In genomic region chr2:88880441-88880953, GRCh38 we compare ENCODE assay signal across 8 cellular contexts.
DNase-seq lines count a peak whose midpoint lies in the region; ATAC-seq, FAIRE-seq and TF ChIP-seq lines count a peak whose summit lies in the region.

No MANE protein-coding gene starts in this region.

- peak; percentile 43 for FAIRE-seq in A204.1 (lab: Jason Lieb, UNC)

- TF ChIP-seq POLR2A in breast epithelium (IDR thresholded peaks at IDR 0.05): no peak

- H4K20me1 ChIP-seq in OCI-LY7 (ENCODE audit: insufficient read depth, low read length): no peaks in the 10 kb centered on the region

- peak overlapping the region; percentile 97 for H3K4me2 ChIP-seq in OCI-LY7 (ENCODE audit: low read length)

- no peak overlapping the region for H3K4me3 Mint-ChIP-seq in stimulated activated naive CD8-positive, alpha-beta T cell treated with anti-CD3 and anti-CD28 coated beads, Interleukin-15, amount 100 ng/mL, for 72 hours

- no peak overlapping the region for H3K27ac Mint-ChIP-seq in stimulated activated naive CD8-positive, alpha-beta T cell treated with anti-CD3 and anti-CD28 coated beads, Interleukin-15, amount 100 ng/mL, for 72 hours

- H3K36me3 ChIP-seq in ES-I3 (ENCODE audit: insufficient read depth, low read length): no peaks in the 10 kb centered on the region
- peaks cover 10% of the 10 kb centered on the region for H3K36me3 ChIP-seq in OCI-LY7 (ENCODE audit: insufficient read depth, low read length)
- H3K36me3 ChIP-seq in breast epithelium: no peaks in the 10 kb centered on the region

- H3K4me3 ChIP-seq in OCI-LY7 (ENCODE audit: low read depth, low read length, poor library complexity, severe bottlenecking): peak overlapping the region; percentile 60
- peak overlapping the region in 1 of 3 donors; percentile 21 for H3K4me3 ChIP-seq in breast epithelium

- H3K27ac ChIP-seq in OCI-LY7 (ENCODE audit: low read depth, low read length, poor library complexity, severe bottlenecking) (peak overlapping the region; percentile 100), breast epithelium (no peak overlapping the region)

- H3K27me3 Mint-ChIP-seq in stimulated activated naive CD8-positive, alpha-beta T cell treated with anti-CD3 and anti-CD28 coated beads, Interleukin-15, amount 100 ng/mL, for 72 hours: peaks cover 23% of the 10 kb centered on the region

- H3K79me2 ChIP-seq in OCI-LY7 (ENCODE audit: insufficient read depth, low read depth, low read length): peaks cover 37% of the 10 kb centered on the region

- H3K27me3 ChIP-seq in breast epithelium: peaks cover 0 to 9% of the 10 kb centered on the region in 2 donors

- no peaks in the 10 kb centered on the region for H3K4me1 ChIP-seq in ES-I3 (ENCODE audit: insufficient read depth, low read length)
- peaks cover 47% of the 10 kb centered on the region for H3K4me1 ChIP-seq in OCI-LY7 (ENCODE audit: insufficient read depth, low read length, poor library complexity, severe bottlenecking)
- H3K4me1 ChIP-seq in breast epithelium: no peaks in the 10 kb centered on the region

- DNase-seq in HuH-7 (ENCODE audit: low spot score): peak; percentile 35
- peak; percentile 84 for DNase-seq in OCI-LY7 (ENCODE audit: low spot score)
- DNase-seq in breast epithelium (ENCODE audit: low spot score in 2 of 2): peak in 1 of 2 donors; percentile 28
- peak; percentile 63 for DNase-seq in kidney tubule cell (ENCODE audit: low spot score)
- DNase-seq in stimulated activated naive CD8-positive, alpha-beta T cell treated with anti-CD3 and anti-CD28 coated beads, Interleukin-15, amount 100 ng/mL, for 72 hours: peak in 1 of 2 donors; percentile 31
- DNase-seq in activated CD8-positive, alpha-beta memory T cell treated with anti-CD3 and anti-CD28 coated beads, Interleukin-2, amount 50 U/mL, for 4 hours: no peak

- no TSS peak for BruUV-seq in OCI-LY7 (replicated peaks; lab: Mats Ljungman, UMichigan)

- no peaks in the 10 kb centered on the region for H3K4me1 Mint-ChIP-seq in stimulated activated naive CD8-positive, alpha-beta T cell treated with anti-CD3 and anti-CD28 coated beads, Interleukin-15, amount 100 ng/mL, for 72 hours

- TF ChIP-seq CTCF in OCI-LY7 (conservative IDR thresholded peaks at IDR 0.05; ENCODE audit: low read length) (peak; percentile 80), breast epithelium (IDR thresholded peaks at IDR 0.05) (peak; percentile 38 to 65 (median 57))

- no peaks in the 10 kb centered on the region for H3K9me2 ChIP-seq in OCI-LY7 (ENCODE audit: insufficient read depth, low read length)

- POLR2A ChIA-PET in OCI-LY7 (lab: Charles Lee): interaction anchor here (0.6 to 1.7 kb wide), 15 partner anchors 15 to 142 kb away, joined by 3 to 54 read pairs (median 4); no protein-coding TSS in a partner anchor

- peak; percentile 60 for ATAC-seq in stimulated activated naive CD8-positive, alpha-beta T cell treated with anti-CD3 and anti-CD28 coated beads, Interleukin-15, amount 100 ng/mL, for 72 hours

- H3K9me3 Mint-ChIP-seq in stimulated activated naive CD8-positive, alpha-beta T cell treated with anti-CD3 and anti-CD28 coated beads, Interleukin-15, amount 100 ng/mL, for 72 hours: no peaks in the 10 kb centered on the region

- intact Hi-C loops in OCI-LY7 (cut with micrococcal nuclease; ENCODE audit: unreplicated experiment): loop anchor here (1.0 kb wide), 2 partner anchors 49 to 140 kb away; no protein-coding TSS in a partner anchor
- intact Hi-C loops in breast epithelium (cut with DNase I; ENCODE audit: low total_unique reads): no loop called here

- CTCF ChIA-PET in OCI-LY7 (lab: Charles Lee; ENCODE audit: unreplicated experiment): interaction anchor here (0.6 to 2.0 kb wide), 10 partner anchors 17 to 207 kb away, joined by 3 to 43 read pairs (median 4); partner anchors contain the start of gene RPIA

- H3K9me3 ChIP-seq in ES-I3 (ENCODE audit: control insufficient read depth, insufficient read depth, low read length): no peaks in the 10 kb centered on the region
- H3K9me3 ChIP-seq in OCI-LY7 (ENCODE audit: low read length): no peaks in the 10 kb centered on the region
- H3K9me3 ChIP-seq in breast epithelium: no peaks in the 10 kb centered on the region

- H3K9ac ChIP-seq in ES-I3 (ENCODE audit: low read depth, low read length): peak overlapping the region; percentile 22; the same call in 1 of the 2 replicates

- peak overlapping the region; percentile 76; the same call in 1 of the 2 replicates for H2AFZ ChIP-seq in OCI-LY7 (ENCODE audit: low read length)
